In genomic region chr2:100818003-100818605, GRCh38 we compare ENCODE assay signal across 8 cellular contexts. TPM values are rescaled to one million over a fixed set of nuclear protein-coding genes. Genes with fewer than 3 reads are reported as not detected.
A peak's percentile ranks its signal among the peaks of the same experiment; 100 is the strongest.
DNase-seq lines count a peak whose midpoint lies in the region; ATAC-seq and TF ChIP-seq lines count a peak whose summit lies in the region.

No MANE protein-coding gene starts in this region.

- no peaks in the 10 kb centered on the region for H3K27me3 Mint-ChIP-seq in HFFc6 (ENCODE audit: insufficient read depth)

- DNase-seq in HFFc6 (no peak), astrocyte of the cerebellum (ENCODE audit: low read depth) (no peak), iPS DF 6.9 (ENCODE audit: low read depth, low spot score) (no peak), NCI-H1436 treated with DMSO at 0.1 percent for 48 hours (lab: John Stamatoyannopoulos, UW) (no peak), AG08395 (ENCODE audit: low spot score) (no peak)

- peak overlapping the region; percentile 55; the same call in 1 of the 2 replicates for H3K27ac Mint-ChIP-seq in HFFc6

- no peaks in the 10 kb centered on the region for H3K9me3 Mint-ChIP-seq in HFFc6

- H3K27ac ChIP-seq in iPS DF 6.9 (ENCODE audit: low read length) (no peak overlapping the region), skeletal muscle tissue (ENCODE audit: low read depth, low read length) (peak overlapping the region; percentile 77)

- peak overlapping the region; percentile 75 to 83 (median 81) for H3K9ac ChIP-seq in skeletal muscle tissue (ENCODE audit: low read depth in 1 of 3, low read length in 3 of 3)

- H3K27me3 ChIP-seq in iPS DF 6.9 (ENCODE audit: control insufficient read depth, insufficient read depth, low read length), result peaks cover 29% of the 10 kb centered on the region
- no peaks in the 10 kb centered on the region for H3K27me3 ChIP-seq in skeletal muscle tissue (ENCODE audit: control insufficient read depth in 3 of 3, insufficient read depth in 3 of 3, low read length in 3 of 3)

- ATAC-seq in GM18868 (IDR thresholded peaks at IDR 0.05; ENCODE audit: unreplicated experiment), result no peak
- ATAC-seq in GM21723 (IDR thresholded peaks at IDR 0.05; ENCODE audit: unreplicated experiment), result no peak

- peaks cover 50% of the 10 kb centered on the region for H3K4me1 Mint-ChIP-seq in HFFc6 (ENCODE audit: low read depth)

- no peaks in the 10 kb centered on the region for H3K36me3 ChIP-seq in iPS DF 6.9 (ENCODE audit: control insufficient read depth, insufficient read depth, low read length)
- H3K36me3 ChIP-seq in skeletal muscle tissue (ENCODE audit: control insufficient read depth in 3 of 3, insufficient read depth in 3 of 3, low read length in 3 of 3), result no peaks in the 10 kb centered on the region

- peaks cover 1% of the 10 kb centered on the region; the same call in 1 of the 2 replicates for H3K4me1 ChIP-seq in iPS DF 6.9 (ENCODE audit: control insufficient read depth, insufficient read depth, low read length)
- H3K4me1 ChIP-seq in skeletal muscle tissue (ENCODE audit: control insufficient read depth in 3 of 3, insufficient read depth in 3 of 3, low read length in 3 of 3), result peaks cover 27 to 32% (median 28%) of the 10 kb centered on the region in 3 donors

- WGBS in iPS DF 6.9 (ENCODE audit: insufficient coverage, insufficient read length), result no CpG with 5 or more reads among the region's 16 CpGs

- in situ Hi-C loops in astrocyte of the cerebellum (cut with HindIII; ENCODE audit: low sequenced_read_pairs), result no loop called here

- H3K4me3 Mint-ChIP-seq in HFFc6, result peak overlapping the region; percentile 90

- TF ChIP-seq CTCF in HFFc6 (IDR thresholded peaks at IDR 0.05), result no peak
- TF ChIP-seq CTCF in astrocyte of the cerebellum (IDR thresholded peaks at IDR 0.05; ENCODE audit: low read depth, low read length, missing control alignments), result no peak

- H3K9me3 ChIP-seq in iPS DF 6.9 (ENCODE audit: control insufficient read depth, insufficient read depth, low read length) (no peaks in the 10 kb centered on the region), skeletal muscle tissue (ENCODE audit: control insufficient read depth in 3 of 3, low read length in 3 of 3) (no peaks in the 10 kb centered on the region)

- H3K36me3 Mint-ChIP-seq in HFFc6 (ENCODE audit: low read depth), result no peaks in the 10 kb centered on the region

- peak overlapping the region; percentile 52 for H3K4me3 ChIP-seq in astrocyte of the cerebellum (ENCODE audit: low read depth, low read length)
- H3K4me3 ChIP-seq in iPS DF 6.9 (ENCODE audit: low read length), result peak overlapping the region; percentile 34; the same call in 1 of the 2 replicates
- peak overlapping the region; percentile 67 to 79 (median 79) for H3K4me3 ChIP-seq in skeletal muscle tissue (ENCODE audit: low read length in 3 of 3)

RNA-seq across cellular contexts. Expression of gene NPAS2, which starts 1.8 kb away (rescaled TPM):
- 10 to 100 TPM in 2 of 6 experiments, 1 to 10 TPM in 4; 8.8 to 14.7 (median 9.3) TPM for total RNA-seq in HFFc6 (2021; fragmentation: NEBNext Ultra II Directional; extraction: Animal tissue kit (Norgen Biotek cat#: 25700))
- total RNA-seq in skeletal muscle tissue, result 7.8 TPM
